31 cellular contexts compared by ENCODE assay signal in the genomic region with DNA sequence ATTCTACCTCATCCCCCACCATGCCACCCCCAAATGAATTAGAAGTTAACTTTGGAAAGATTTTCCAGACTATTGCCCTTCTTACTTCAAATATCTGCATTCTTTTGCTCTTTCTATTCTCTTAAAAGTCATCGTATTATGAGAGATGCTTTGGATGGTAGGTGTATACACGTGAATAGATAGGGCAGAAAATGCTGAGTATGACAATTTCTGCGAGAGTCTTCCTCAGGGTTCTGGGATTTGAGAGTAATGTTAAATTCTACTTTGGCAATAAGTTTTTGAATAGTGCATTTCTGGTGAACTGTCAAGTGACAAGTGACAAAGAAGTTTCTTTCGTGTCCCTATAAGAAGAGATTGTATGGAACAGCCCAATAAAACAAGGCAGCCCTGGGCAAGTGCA.
"Had no signal": no experiment of that assay in that cellular context is flagged by ENCODE, and none has a peak within 500 bp of the region (broad histone marks: within the 10 kb centered on the region; RNA-seq: fewer than 3 reads in every experiment).

No MANE protein-coding gene starts in this region.

- H3K27me3 ChIP-seq: neural progenitor cell, ovary, spleen, suprapubic skin, testis, tibial artery, transverse colon, upper lobe of right lung, uterus had no signal

- ATAC-seq: natural killer cell; psoas muscle; right cardiac atrium; sciatic nerve; stimulated activated memory B cell treated with anti-CD40 and anti-IgM and Interleukin-4, amounts not matched to agents 10 μg/mL and 1 μg/mL and 100 μg/mL, for 72 hours; stimulated activated naive CD8-positive, alpha-beta T cell treated with anti-CD3 and anti-CD28 coated beads, Interleukin-15, amount 100 ng/mL, for 72 hours; stimulated activated naive CD8-positive, alpha-beta T cell treated with anti-CD3 and anti-CD28 coated beads, Interleukin-15, Interleukin-2, amounts not matched to agents 100 U/mL and 50 U/mL, for 24 hours; upper lobe of right lung had no signal

- H3K27me3 Mint-ChIP-seq: progenitor cell of endocrine pancreas; stimulated activated memory B cell treated with anti-CD40 and anti-IgM and Interleukin-4, amounts not matched to agents 10 μg/mL and 1 μg/mL and 100 μg/mL, for 72 hours; stimulated activated naive CD8-positive, alpha-beta T cell treated with anti-CD3 and anti-CD28 coated beads, Interleukin-15, amount 100 ng/mL, for 72 hours had no signal

- H3K4me3 ChIP-seq: neural progenitor cell, ovary, psoas muscle, skin epidermis, smooth muscle cell, spleen, suprapubic skin, testis, tibial artery, transverse colon, upper lobe of right lung, uterus had no signal

- DNase-seq: natural killer cell; occipital lobe; ovary; posterior cingulate gyrus; psoas muscle; right cardiac atrium; spleen; stimulated activated CD4-positive, alpha-beta T cell treated with anti-CD3 and anti-CD28 coated beads, Interleukin-12 subunit alpha, Interleukin-12 subunit beta, amount 100 ng/mL, for 4 hours; stimulated activated CD4-positive, alpha-beta T cell treated with anti-CD3 and anti-CD28 coated beads, Interleukin-1b, Interleukin-23, amount 100 ng/mL, for 48 hours; stimulated activated CD4-positive, alpha-beta T cell treated with anti-CD3 and anti-CD28 coated beads, Interleukin-4, amount 100 ng/mL, for 1 hour; stimulated activated CD4-positive, alpha-beta T cell treated with anti-CD3 and anti-CD28 coated beads, Interleukin-4, amount 100 ng/mL, for 4 hours; stimulated activated CD8-positive, alpha-beta memory T cell treated with anti-CD3 and anti-CD28 coated beads, Interleukin-4, amount 100 ng/mL, for 48 hours; stimulated activated naive CD4-positive, alpha-beta T cell; stimulated activated naive CD8-positive, alpha-beta T cell treated with anti-CD3 and anti-CD28 coated beads, Interleukin-15, amount 100 ng/mL, for 72 hours; stimulated activated naive CD8-positive, alpha-beta T cell treated with anti-CD3 and anti-CD28 coated beads, Interleukin-15, Interleukin-2, amounts not matched to agents 100 U/mL and 50 U/mL, for 24 hours; substantia nigra; testis; tibial artery; transverse colon; upper lobe of right lung; uterus had no signal

- H3K36me3 Mint-ChIP-seq: natural killer cell; neural progenitor cell; stimulated activated memory B cell treated with anti-CD40 and anti-IgM and Interleukin-4, amounts not matched to agents 10 μg/mL and 1 μg/mL and 100 μg/mL, for 72 hours; type B pancreatic cell had no signal

- H2AFZ ChIP-seq: neural progenitor cell, parathyroid adenoma had no signal

- H3K79me2 ChIP-seq: parathyroid adenoma had no signal

- H3K36me3 ChIP-seq: neural progenitor cell, ovary, spleen, suprapubic skin, tibial artery, transverse colon, upper lobe of right lung, uterus had no signal

- H3K9ac ChIP-seq: neural progenitor cell, parathyroid adenoma had no signal

- H3K4me3 Mint-ChIP-seq: natural killer cell; nephron; neural progenitor cell; stimulated activated memory B cell treated with anti-CD40 and anti-IgM and Interleukin-4, amounts not matched to agents 10 μg/mL and 1 μg/mL and 100 μg/mL, for 72 hours; stimulated activated naive CD8-positive, alpha-beta T cell treated with anti-CD3 and anti-CD28 coated beads, Interleukin-15, amount 100 ng/mL, for 72 hours; type B pancreatic cell had no signal

- H3K27ac ChIP-seq: neural progenitor cell, ovary, parathyroid adenoma, psoas muscle, skin epidermis, spleen, suprapubic skin, testis, tibial artery, transverse colon, upper lobe of right lung, uterus had no signal

- H3K9me3 ChIP-seq: ovary, psoas muscle, spleen, suprapubic skin, testis, tibial artery, transverse colon, upper lobe of right lung, uterus had no signal

- H3K27ac Mint-ChIP-seq: natural killer cell; nephron; neural progenitor cell; progenitor cell of endocrine pancreas; stimulated activated memory B cell treated with anti-CD40 and anti-IgM and Interleukin-4, amounts not matched to agents 10 μg/mL and 1 μg/mL and 100 μg/mL, for 72 hours; stimulated activated naive CD8-positive, alpha-beta T cell treated with anti-CD3 and anti-CD28 coated beads, Interleukin-15, amount 100 ng/mL, for 72 hours; type B pancreatic cell had no signal

- H3K4me2 ChIP-seq: neural progenitor cell, smooth muscle cell had no signal

- H3K4me1 ChIP-seq: neural progenitor cell, parathyroid adenoma, psoas muscle, spleen, testis, transverse colon, upper lobe of right lung, uterus had no signal

- H3K9me3 Mint-ChIP-seq: nephron; neural progenitor cell; stimulated activated memory B cell treated with anti-CD40 and anti-IgM and Interleukin-4, amounts not matched to agents 10 μg/mL and 1 μg/mL and 100 μg/mL, for 72 hours; stimulated activated naive CD8-positive, alpha-beta T cell treated with anti-CD3 and anti-CD28 coated beads, Interleukin-15, amount 100 ng/mL, for 72 hours; type B pancreatic cell had no signal

- H3K4me1 Mint-ChIP-seq: natural killer cell; stimulated activated memory B cell treated with anti-CD40 and anti-IgM and Interleukin-4, amounts not matched to agents 10 μg/mL and 1 μg/mL and 100 μg/mL, for 72 hours; stimulated activated naive CD8-positive, alpha-beta T cell treated with anti-CD3 and anti-CD28 coated beads, Interleukin-15, amount 100 ng/mL, for 72 hours had no signal
